In genomic region chr3:15535757-15536156, GRCh38 we compare ENCODE assay signal across 10 cellular contexts. TPM values are rescaled to one million over a fixed set of nuclear protein-coding genes. Genes with fewer than 3 reads are reported as not detected.
DNase-seq lines count a peak whose midpoint lies in the region; ATAC-seq and TF ChIP-seq lines count a peak whose summit lies in the region.
"Had no signal": no experiment of that assay in that cellular context is flagged by ENCODE, and none has a peak within 500 bp of the region (broad histone marks: within the 10 kb centered on the region; RNA-seq: fewer than 3 reads in every experiment).

No MANE protein-coding gene starts in this region.

- TF ChIP-seq CTCF in mucosa of descending colon (IDR thresholded peaks at IDR 0.05): no peak
- TF ChIP-seq CTCF in esophagus squamous epithelium (IDR thresholded peaks at IDR 0.05): no peak

- no peaks in the 10 kb centered on the region for H3K27me3 Mint-ChIP-seq in activated T-cell treated with anti-CD3 and anti-CD28 coated beads, Interleukin-2, amount 50 U/mL, for 72 hours (ENCODE audit: low read depth)
- H3K27me3 Mint-ChIP-seq in stimulated activated naive CD8-positive, alpha-beta T cell treated with anti-CD3 and anti-CD28 coated beads, Interleukin-15, Interleukin-2, amounts not matched to agents 100 ng/mL and 50 ng/mL, for 24 hours: no peaks in the 10 kb centered on the region

- no peak overlapping the region for H3K27ac ChIP-seq in esophagus squamous epithelium
- H3K27ac ChIP-seq: A549 had no signal

- no peaks in the 10 kb centered on the region for H3K36me3 ChIP-seq in mucosa of descending colon (ENCODE audit: low read depth)
- no peaks in the 10 kb centered on the region for H3K36me3 ChIP-seq in esophagus squamous epithelium

- no peaks in the 10 kb centered on the region for H3K4me1 ChIP-seq in mucosa of descending colon (ENCODE audit: low read depth)
- no peaks in the 10 kb centered on the region for H3K4me1 ChIP-seq in esophagus squamous epithelium
- H3K4me1 ChIP-seq: A549 had no signal

- H3K9me3 ChIP-seq in mucosa of descending colon (no peaks in the 10 kb centered on the region), esophagus squamous epithelium (no peaks in the 10 kb centered on the region)
- H3K9me3 ChIP-seq: A549 had no signal

- H3K4me3 Mint-ChIP-seq in activated T-cell treated with anti-CD3 and anti-CD28 coated beads, Interleukin-2, amount 50 U/mL, for 72 hours: peak overlapping the region; percentile 40 to 85
- no peak overlapping the region for H3K4me3 Mint-ChIP-seq in stimulated activated naive CD8-positive, alpha-beta T cell treated with anti-CD3 and anti-CD28 coated beads, Interleukin-15, Interleukin-2, amounts not matched to agents 100 ng/mL and 50 ng/mL, for 24 hours

- TF ChIP-seq POLR2A in esophagus squamous epithelium (IDR thresholded peaks at IDR 0.05): no peak

- intact Hi-C loops in mucosa of descending colon (cut with DNase I, micrococcal nuclease) (no loop called here), esophagus squamous epithelium (cut with DNase I) (no loop called here)

- DNase-seq in activated gamma-delta T cell treated with Interleukin-2 at 50 U/mL for 16 hours: peak; percentile 32
- no peak for DNase-seq in activated gamma-delta T cell (lab: John Stamatoyannopoulos, UW)
- DNase-seq in activated T-cell treated with anti-CD3 and anti-CD28 coated beads, Interleukin-2, amount 50 U/mL, for 72 hours: peak; percentile 60 to 64
- DNase-seq in mucosa of descending colon: no peak
- DNase-seq in esophagus squamous epithelium (lab: John Stamatoyannopoulos, UW): no peak
- no peak for DNase-seq in NCI-H2171 (lab: John Stamatoyannopoulos, UW)
- DNase-seq: NCI-H345 had no signal

- 83 to 94% methylated on average over 2 of the region's 2 CpGs for WGBS in esophagus squamous epithelium, 2 donors

- H3K36me3 Mint-ChIP-seq in activated T-cell treated with anti-CD3 and anti-CD28 coated beads, Interleukin-2, amount 50 U/mL, for 72 hours (ENCODE audit: insufficient read depth in 2 of 2): no peaks in the 10 kb centered on the region
- no peaks in the 10 kb centered on the region for H3K36me3 Mint-ChIP-seq in stimulated activated naive CD8-positive, alpha-beta T cell treated with anti-CD3 and anti-CD28 coated beads, Interleukin-15, Interleukin-2, amounts not matched to agents 100 ng/mL and 50 ng/mL, for 24 hours (ENCODE audit: low read depth)

- H3K9me3 Mint-ChIP-seq in activated T-cell treated with anti-CD3 and anti-CD28 coated beads, Interleukin-2, amount 50 U/mL, for 72 hours: no peaks in the 10 kb centered on the region
- no peaks in the 10 kb centered on the region for H3K9me3 Mint-ChIP-seq in stimulated activated naive CD8-positive, alpha-beta T cell treated with anti-CD3 and anti-CD28 coated beads, Interleukin-15, Interleukin-2, amounts not matched to agents 100 ng/mL and 50 ng/mL, for 24 hours

- no peaks in the 10 kb centered on the region for H3K27me3 ChIP-seq in esophagus squamous epithelium

- H3K27ac Mint-ChIP-seq in activated T-cell treated with anti-CD3 and anti-CD28 coated beads, Interleukin-2, amount 50 U/mL, for 72 hours: peak overlapping the region; percentile 55
- peak overlapping the region; percentile 34 for H3K27ac Mint-ChIP-seq in stimulated activated naive CD8-positive, alpha-beta T cell treated with anti-CD3 and anti-CD28 coated beads, Interleukin-15, Interleukin-2, amounts not matched to agents 100 ng/mL and 50 ng/mL, for 24 hours

- peaks cover 44% of the 10 kb centered on the region for H3K4me1 Mint-ChIP-seq in activated T-cell treated with anti-CD3 and anti-CD28 coated beads, Interleukin-2, amount 50 U/mL, for 72 hours (ENCODE audit: low read depth)
- peaks cover 41% of the 10 kb centered on the region for H3K4me1 Mint-ChIP-seq in stimulated activated naive CD8-positive, alpha-beta T cell treated with anti-CD3 and anti-CD28 coated beads, Interleukin-15, Interleukin-2, amounts not matched to agents 100 ng/mL and 50 ng/mL, for 24 hours (ENCODE audit: low read depth)

- H3K4me3 ChIP-seq in mucosa of descending colon: no peak overlapping the region
- no peak overlapping the region for H3K4me3 ChIP-seq in esophagus squamous epithelium
- H3K4me3 ChIP-seq: A549 had no signal

- peak; percentile 98 for ATAC-seq in activated T-cell treated with anti-CD3 and anti-CD28 coated beads, Interleukin-2, amount 50 U/mL, for 72 hours (replicated peaks in 1 of 2)
- ATAC-seq in mucosa of descending colon (peak; percentile 69), HG03457 (IDR thresholded peaks at IDR 0.05; ENCODE audit: unreplicated experiment) (no peak)
- ATAC-seq: A549 had no signal

RNA-seq across cellular contexts. Expression of gene COLQ, which starts 14.3 kb away (rescaled TPM):
- total RNA-seq in activated T-cell treated with anti-CD3 and anti-CD28 coated beads, Interleukin-2, amount 50 U/mL, for 72 hours: 1 to 10 TPM; 1.3 to 2.0 TPM
- total RNA-seq in mucosa of descending colon (1 to 10 TPM; 1.1 to 3.0 (median 1.5) TPM), esophagus squamous epithelium (1 to 10 TPM in 1 of 4 donors, under 1 TPM in 3; 0.70 to 1.1 (median 0.89) TPM)

Comparison
In these comparisons a context has a peak if more than half of its experiments do, and no peak if none do; other contexts are left out.
1. DNase-seq: peak in activated gamma-delta T cell treated with Interleukin-2 at 50 U/mL for 16 hours (single experiment) and activated T-cell treated with anti-CD3 and anti-CD28 coated beads, Interleukin-2, amount 50 U/mL, for 72 hours (2 of 2); none in activated gamma-delta T cell (single experiment), mucosa of descending colon (0 of 3), esophagus squamous epithelium (single experiment) and NCI-H2171 (single experiment).